ENCODE assay signal across 12 cellular contexts in genomic region chr11:113553235-113553634, GRCh38.
DNase-seq lines count a peak whose midpoint lies in the region; ATAC-seq, FAIRE-seq and TF ChIP-seq lines count a peak whose summit lies in the region.
"Had no signal": no experiment of that assay in that cellular context is flagged by ENCODE, and none has a peak within 500 bp of the region (broad histone marks: within the 10 kb centered on the region; RNA-seq: fewer than 3 reads in every experiment).

No MANE protein-coding gene starts in this region.

- H3K27ac ChIP-seq in brain microvascular endothelial cell = no peak overlapping the region
- H3K27ac ChIP-seq: upper lobe of left lung had no signal

- no peak overlapping the region for H3K4me3 ChIP-seq in brain microvascular endothelial cell (ENCODE audit: low read depth, low read length)
- H3K4me3 ChIP-seq in kidney epithelial cell (ENCODE audit: low read depth, low read length) = no peak overlapping the region
- H3K4me3 ChIP-seq: upper lobe of left lung had no signal

- FAIRE-seq in D721Med (lab: Jason Lieb, UNC) = no peak
- FAIRE-seq: A204.1, GM12891 had no signal

- no peaks in the 10 kb centered on the region for H3K27me3 ChIP-seq in brain microvascular endothelial cell (replicated peaks)
- H3K27me3 ChIP-seq in kidney epithelial cell (ENCODE audit: control insufficient read depth, insufficient read depth, low read length) = no peaks in the 10 kb centered on the region
- H3K27me3 ChIP-seq: upper lobe of left lung had no signal

- in situ Hi-C loops in brain microvascular endothelial cell (cut with HindIII; ENCODE audit: low pct_ligation_motif_present, low sequenced_read_pairs) = no loop called here

- TF ChIP-seq CTCF in brain microvascular endothelial cell (IDR thresholded peaks at IDR 0.05; ENCODE audit: low read depth, low read length, missing control alignments) (no peak), kidney epithelial cell (IDR thresholded peaks at IDR 0.05; ENCODE audit: insufficient read depth, low read length, poor library complexity, severe bottlenecking) (no peak), D721Med (IDR thresholded peaks at IDR 0.05; ENCODE audit: insufficient read depth, missing control alignments) (no peak)

- DNase-seq in 8988T (peak; percentile 32), HT1080 (ENCODE audit: low read depth) (peak; percentile 98), brain microvascular endothelial cell (peak; percentile 89), kidney epithelial cell (ENCODE audit: low read depth) (peak; percentile 95), AML-193 (lab: John Stamatoyannopoulos, UW) (no peak), GM19240 (ENCODE audit: insufficient read length, low spot score) (no peak), D721Med (ENCODE audit: insufficient read length, low spot score) (no peak)
- DNase-seq: midbrain, upper lobe of left lung had no signal

- no peak for ATAC-seq in GM18907 (IDR thresholded peaks at IDR 0.05; ENCODE audit: unreplicated experiment)

- H3K36me3 ChIP-seq in brain microvascular endothelial cell (replicated peaks) (no peaks in the 10 kb centered on the region), kidney epithelial cell (ENCODE audit: control insufficient read depth, insufficient read depth, low read length) (no peaks in the 10 kb centered on the region)
- H3K36me3 ChIP-seq: upper lobe of left lung had no signal

Comparison
In these comparisons a context has a peak if more than half of its experiments do, and no peak if none do; other contexts are left out.
1. DNase-seq: peak in 8988T (single experiment), HT1080 (single experiment), brain microvascular endothelial cell (single experiment) and kidney epithelial cell (single experiment); none in AML-193 (0 of 2), GM19240 (single experiment) and D721Med (single experiment).